25 cellular contexts compared by ENCODE assay signal in the genomic region with DNA sequence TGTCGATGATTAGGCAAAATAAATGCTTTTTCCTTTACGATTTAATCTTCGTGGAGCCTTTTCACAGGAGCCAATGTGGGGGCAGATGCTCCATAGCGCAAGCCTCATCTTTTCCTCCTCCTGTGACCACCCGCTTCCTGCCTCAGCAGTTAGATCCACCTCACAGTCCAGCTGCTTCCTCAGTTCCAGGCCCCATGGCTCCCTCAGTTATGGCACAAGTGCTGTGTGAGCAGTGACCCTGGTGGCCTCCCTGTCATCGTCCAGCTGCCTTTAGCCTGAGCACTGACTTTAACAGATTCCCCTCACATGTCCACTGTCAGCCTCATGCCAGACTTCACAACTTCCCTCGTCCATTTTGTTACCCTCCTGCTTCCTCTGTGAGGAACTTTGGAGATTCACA.
DNase-seq lines count a peak whose midpoint lies in the region; ATAC-seq, FAIRE-seq and TF ChIP-seq lines count a peak whose summit lies in the region.
"Had no signal": no experiment of that assay in that cellular context is flagged by ENCODE, and none has a peak within 500 bp of the region (broad histone marks: within the 10 kb centered on the region; RNA-seq: fewer than 3 reads in every experiment).

No MANE protein-coding gene starts in this region.

- WGBS in H1 (ENCODE audit: extremely low coverage in 1 of 2, insufficient coverage in 1 of 2, insufficient read length in 1 of 2, insufficient replicate concordance in 2 of 2, low coverage in 1 of 2, low lambda C conversion rate in 2 of 2, missing lambda C conversion rate in 1 of 2), 2 experiments, result 95% methylated on average over 7 of the region's 7 CpGs; no CpG with 5 or more reads in 1 of the 2 experiments
- WGBS in neuronal stem cell (ENCODE audit: extremely low coverage in 2 of 2, insufficient read length in 2 of 2, insufficient replicate concordance in 1 of 2), 2 donors, result no CpG with 5 or more reads among the region's 7 CpGs

- H4K20me1 ChIP-seq in DND-41 (ENCODE audit: insufficient read depth, low read length), result no peaks in the 10 kb centered on the region
- no peaks in the 10 kb centered on the region for H4K20me1 ChIP-seq in OCI-LY3 (ENCODE audit: insufficient read depth, low read length)
- no peaks in the 10 kb centered on the region for H4K20me1 ChIP-seq in H1 (replicated peaks in 1 of 2; ENCODE audit: control insufficient read depth in 1 of 2, insufficient read depth in 2 of 2, low read length in 2 of 2)
- H4K20me1 ChIP-seq: BLaER1 had no signal

- H3K4me3 ChIP-seq in DND-41 (ENCODE audit: low read depth in 1 of 2, low read length in 2 of 2), result no peak overlapping the region
- H3K4me3 ChIP-seq in OCI-LY3 (ENCODE audit: low read length), result no peak overlapping the region
- no peak overlapping the region for H3K4me3 ChIP-seq in H1 (ENCODE audit: extremely low read depth in 1 of 4, insufficient read depth in 2 of 4, low read depth in 3 of 4, low read length in 4 of 4)
- no peak overlapping the region for H3K4me3 ChIP-seq in neuronal stem cell (ENCODE audit: low read length in 2 of 2)
- H3K4me3 ChIP-seq: A549, BLaER1, GM12878, HAP-1, Peyer's patch, SJCRH30 had no signal

- ATAC-seq in DND-41 (ENCODE audit: insufficient read depth, low read depth) (peak; percentile 48; the same call in 1 of the 3 replicates), HG03442 (IDR thresholded peaks at IDR 0.05; ENCODE audit: unreplicated experiment) (no peak)
- ATAC-seq: A549, GM12878 had no signal

- H3K9ac ChIP-seq in DND-41 (ENCODE audit: low read depth, low read length), result no peak overlapping the region
- H3K9ac ChIP-seq in OCI-LY3 (ENCODE audit: low read length), result no peak overlapping the region
- H3K9ac ChIP-seq in H1 (replicated peaks in 1 of 4; ENCODE audit: extremely low read depth in 1 of 4, low read depth in 3 of 4, low read length in 3 of 4), result no peak overlapping the region
- no peak overlapping the region for H3K9ac ChIP-seq in neuronal stem cell (ENCODE audit: low read depth, low read length, poor library complexity)
- H3K9ac ChIP-seq: BLaER1, KMS-11 had no signal

- peaks cover 4% of the 10 kb centered on the region for H3K9me3 ChIP-seq in DND-41 (ENCODE audit: insufficient read depth, low read length, severe bottlenecking)
- H3K9me3 ChIP-seq in OCI-LY3 (ENCODE audit: insufficient read depth, low read length), result no peaks in the 10 kb centered on the region
- H3K9me3 ChIP-seq in H1 (ENCODE audit: insufficient read depth in 2 of 2, low read depth in 1 of 2, low read length in 1 of 2), result no peaks in the 10 kb centered on the region
- no peaks in the 10 kb centered on the region for H3K9me3 ChIP-seq in neuronal stem cell (replicated peaks in 1 of 2; ENCODE audit: control insufficient read depth in 2 of 2, insufficient read depth in 1 of 2, low read depth in 1 of 2, low read length in 2 of 2)
- H3K9me3 ChIP-seq: A549, BLaER1, Peyer's patch, SJCRH30 had no signal

- H4K91ac ChIP-seq in H1 (replicated peaks; ENCODE audit: insufficient read length, low read length) (no peak overlapping the region), neuronal stem cell (ENCODE audit: low read depth, low read length, poor library complexity) (no peak overlapping the region)

- no peak for TF ChIP-seq POLR2A in H1 (IDR thresholded peaks at IDR 0.05; ENCODE audit: control extremely low read depth in 1 of 2, low read depth in 2 of 2, low read length in 2 of 2)

- no peak overlapping the region for H3K23ac ChIP-seq in H1 (ENCODE audit: insufficient read length)
- H3K23ac ChIP-seq in neuronal stem cell (ENCODE audit: low read depth, low read length, poor library complexity), result no peak overlapping the region

- H3K27ac ChIP-seq in DND-41 (ENCODE audit: low read length) (no peak overlapping the region), OCI-LY3 (ENCODE audit: low read length) (no peak overlapping the region), H1 (ENCODE audit: low read depth, low read length) (no peak overlapping the region), neuronal stem cell (replicated peaks; ENCODE audit: low read length) (no peak overlapping the region)
- H3K27ac ChIP-seq: A549, BLaER1, KMS-11, Peyer's patch, SJCRH30 had no signal

- TF ChIP-seq EP300 in H1 (IDR thresholded peaks at IDR 0.05; ENCODE audit: borderline replicate concordance in 1 of 2, low read depth in 2 of 2, low read length in 2 of 2), result no peak

- no peak overlapping the region for H3K4ac ChIP-seq in H1 (replicated peaks; ENCODE audit: insufficient read length, low read depth, low read length)
- no peak overlapping the region for H3K4ac ChIP-seq in neuronal stem cell (ENCODE audit: low read length)

- H2BK12ac ChIP-seq in H1 (ENCODE audit: low read depth, low read length) (no peak overlapping the region), neuronal stem cell (ENCODE audit: low read length) (no peak overlapping the region)

- H4K5ac ChIP-seq in H1 (ENCODE audit: insufficient read length, low read depth, low read length), result no peak overlapping the region

- H3K9me3 Mint-ChIP-seq in activated naive CD8-positive, alpha-beta T cell treated with anti-CD3 and anti-CD28 coated beads for 36 hours, result no peaks in the 10 kb centered on the region
- H3K9me3 Mint-ChIP-seq: CD4-positive, alpha-beta T cell had no signal

- TF ChIP-seq RAD21 in H1 (IDR thresholded peaks at IDR 0.05 in 1 of 2, conservative IDR thresholded peaks at IDR 0.05 in 1 of 2; ENCODE audit: low read depth in 2 of 2, low read length in 2 of 2), result no peak

- no peaks in the 10 kb centered on the region for H3K4me1 Mint-ChIP-seq in activated naive CD8-positive, alpha-beta T cell treated with anti-CD3 and anti-CD28 coated beads for 36 hours

- H3K27me3 ChIP-seq in DND-41 (ENCODE audit: insufficient read depth, low read length, poor library complexity), result no peaks in the 10 kb centered on the region
- H3K27me3 ChIP-seq in OCI-LY3 (ENCODE audit: low read depth, low read length), result no peaks in the 10 kb centered on the region
- H3K27me3 ChIP-seq in H1 (replicated peaks in 1 of 4; ENCODE audit: control insufficient read depth in 3 of 4, extremely low read depth in 1 of 4, insufficient read depth in 3 of 4, low read length in 3 of 4), result no peaks in the 10 kb centered on the region
- H3K27me3 ChIP-seq in neuronal stem cell (ENCODE audit: control insufficient read depth in 3 of 3, insufficient read depth in 3 of 3, low read depth in 1 of 3, low read length in 3 of 3), result no peaks in the 10 kb centered on the region
- H3K27me3 ChIP-seq: BLaER1, Peyer's patch, SJCRH30 had no signal

- POLR2A ChIA-PET in H1 (lab: Charles Lee; ENCODE audit: partially characterized antibody), result no interaction called here

- H4K8ac ChIP-seq in H1 (ENCODE audit: extremely low read depth, insufficient read depth, low read length) (no peak overlapping the region), neuronal stem cell (ENCODE audit: low read depth, low read length) (no peak overlapping the region)

- peaks cover 6% of the 10 kb centered on the region for H3K27me3 Mint-ChIP-seq in activated naive CD8-positive, alpha-beta T cell treated with anti-CD3 and anti-CD28 coated beads for 36 hours
- H3K27me3 Mint-ChIP-seq: CD4-positive, alpha-beta T cell had no signal

- no peak overlapping the region for H3K56ac ChIP-seq in H1 (replicated peaks; ENCODE audit: insufficient read length, low read depth, low read length)

- H3K18ac ChIP-seq in H1 (ENCODE audit: extremely low read depth, low read length) (no peak overlapping the region), neuronal stem cell (ENCODE audit: low read length) (no peak overlapping the region)

- TF ChIP-seq CTCF in DND-41 (IDR thresholded peaks at IDR 0.05; ENCODE audit: borderline replicate concordance, extremely low read depth, low read length, poor library complexity, severe bottlenecking) (no peak), OCI-LY3 (IDR thresholded peaks at IDR 0.05; ENCODE audit: low read depth, low read length) (no peak), H1 (IDR thresholded peaks at IDR 0.05; ENCODE audit: control extremely low read depth in 1 of 3, insufficient read depth in 1 of 3, low read depth in 1 of 3, low read length in 3 of 3) (no peak)

- H3K79me2 ChIP-seq in DND-41 (ENCODE audit: insufficient read depth, low read length) (no peaks in the 10 kb centered on the region), OCI-LY3 (ENCODE audit: low read length) (no peaks in the 10 kb centered on the region), H1 (ENCODE audit: control insufficient read depth in 1 of 2, insufficient read depth in 2 of 2, low read length in 2 of 2) (no peaks in the 10 kb centered on the region)

- H3K4me2 ChIP-seq in DND-41 (ENCODE audit: insufficient read depth, low read length), result no peak overlapping the region
- no peak overlapping the region for H3K4me2 ChIP-seq in OCI-LY3 (ENCODE audit: low read length)
- no peak overlapping the region for H3K4me2 ChIP-seq in H1 (ENCODE audit: insufficient read depth in 1 of 2, low read depth in 2 of 2, low read length in 2 of 2)
- H3K4me2 ChIP-seq in neuronal stem cell (ENCODE audit: insufficient read depth, low read length, poor library complexity, severe bottlenecking), result no peak overlapping the region
- H3K4me2 ChIP-seq: A549, BLaER1, KMS-11 had no signal

- H3K4me3 Mint-ChIP-seq in activated naive CD8-positive, alpha-beta T cell treated with anti-CD3 and anti-CD28 coated beads for 36 hours, result no peak overlapping the region
- H3K4me3 Mint-ChIP-seq: CD4-positive, alpha-beta T cell had no signal

- H3K14ac ChIP-seq in H1 (ENCODE audit: insufficient read length), result no peak overlapping the region
- no peak overlapping the region for H3K14ac ChIP-seq in neuronal stem cell (ENCODE audit: low read length)

- no peak overlapping the region for H2BK15ac ChIP-seq in H1 (ENCODE audit: low read length)
- H2BK15ac ChIP-seq in neuronal stem cell (ENCODE audit: low read length), result no peak overlapping the region

- H2BK120ac ChIP-seq in H1 (replicated peaks; ENCODE audit: low read depth, low read length), result no peak overlapping the region
- H2BK120ac ChIP-seq in neuronal stem cell (ENCODE audit: low read depth, low read length), result no peak overlapping the region

- no peaks in the 10 kb centered on the region for H3K23me2 ChIP-seq in H1 (ENCODE audit: low read depth, low read length)

- DNase-seq in DND-41, result no peak
- DNase-seq in H1 (ENCODE audit: low read depth in 1 of 2, low spot score in 2 of 2), result no peak
- no peak for DNase-seq in neuronal stem cell (ENCODE audit: low spot score)
- no peak for DNase-seq in T-helper 9 cell
- DNase-seq in activated naive CD8-positive, alpha-beta T cell treated with anti-CD3 and anti-CD28 coated beads for 36 hours, result no peak
- DNase-seq: CD4-positive, alpha-beta T cell; COR-L47; DMS79 treated with DMSO at 0.1 percent for 48 hours; IMR-90; NCI-H1092 treated with DMSO at 0.1 percent for 48 hours; NCI-H1436 treated with DMSO at 0.1 percent for 48 hours; NCI-H1930; NCI-H510A treated with DMSO at 0.1 percent for 48 hours; NCI-H748 treated with DMSO at 0.1 percent for 48 hours; NK-92 treated with Interleukin-12 subunit alpha and Interleukin-12 subunit beta, amount 100 ng/mL, for 24 hours; Peyer's patch had no signal

- H3K27ac Mint-ChIP-seq in activated naive CD8-positive, alpha-beta T cell treated with anti-CD3 and anti-CD28 coated beads for 36 hours, result no peak overlapping the region
- H3K27ac Mint-ChIP-seq: CD4-positive, alpha-beta T cell had no signal

- H2BK20ac ChIP-seq in H1 (ENCODE audit: low read length), result no peak overlapping the region

- no peaks in the 10 kb centered on the region for H3K36me3 Mint-ChIP-seq in activated naive CD8-positive, alpha-beta T cell treated with anti-CD3 and anti-CD28 coated beads for 36 hours

- H2AFZ ChIP-seq in DND-41 (ENCODE audit: low read depth, low read length), result no peak overlapping the region
- H2AFZ ChIP-seq in OCI-LY3 (ENCODE audit: low read depth, low read length), result peak overlapping the region; percentile 42; the same call in 1 of the 2 replicates
- peak overlapping the region; percentile 93 for H2AFZ ChIP-seq in H1 (ENCODE audit: low read length)
- peak overlapping the region; percentile 68 for H2AFZ ChIP-seq in neuronal stem cell (ENCODE audit: low read length)

- no peaks in the 10 kb centered on the region for H3K36me3 ChIP-seq in DND-41 (ENCODE audit: insufficient read depth, low read length)
- H3K36me3 ChIP-seq in OCI-LY3 (replicated peaks; ENCODE audit: low read depth, low read length), result no peaks in the 10 kb centered on the region
- no peaks in the 10 kb centered on the region for H3K36me3 ChIP-seq in H1 (ENCODE audit: control insufficient read depth in 2 of 4, insufficient read depth in 4 of 4, low read length in 3 of 4)
- H3K36me3 ChIP-seq in neuronal stem cell (replicated peaks in 1 of 2; ENCODE audit: control insufficient read depth in 2 of 2, insufficient read depth in 2 of 2, low read length in 2 of 2), result no peaks in the 10 kb centered on the region
- H3K36me3 ChIP-seq: BLaER1, HAP-1, Peyer's patch, SJCRH30 had no signal

- CTCF ChIA-PET in H1 (lab: Charles Lee; ENCODE audit: partially characterized antibody), result interaction anchor here (1.2 to 1.3 kb wide), 2 partner anchors 21 to 46 kb away, joined by 4 read pairs; no protein-coding TSS in a partner anchor

- no peak for FAIRE-seq in H1 (lab: Jason Lieb, UNC)
- FAIRE-seq: A549, GM12878, HTR-8/SVneo had no signal

- H2AK5ac ChIP-seq in H1 (ENCODE audit: low read depth, low read length) (no peak overlapping the region), neuronal stem cell (ENCODE audit: low read depth, low read length) (no peak overlapping the region)

- peaks cover 12% of the 10 kb centered on the region for H3K4me1 ChIP-seq in DND-41 (ENCODE audit: insufficient read depth, low read length)
- no peaks in the 10 kb centered on the region for H3K4me1 ChIP-seq in OCI-LY3 (ENCODE audit: low read length)
- H3K4me1 ChIP-seq in H1 (replicated peaks in 1 of 4; ENCODE audit: control insufficient read depth in 3 of 4, insufficient read depth in 4 of 4, low read length in 3 of 4), result no peaks in the 10 kb centered on the region
- H3K4me1 ChIP-seq in neuronal stem cell (ENCODE audit: control insufficient read depth in 2 of 2, insufficient read depth in 1 of 2, low read depth in 1 of 2, low read length in 2 of 2), result no peaks in the 10 kb centered on the region
- H3K4me1 ChIP-seq: A549, BLaER1, Peyer's patch, SJCRH30 had no signal

- no peaks in the 10 kb centered on the region for H3K79me1 ChIP-seq in H1 (ENCODE audit: low read depth, low read length)
- H3K79me1 ChIP-seq in neuronal stem cell (ENCODE audit: low read depth, low read length), result no peaks in the 10 kb centered on the region

- H2BK5ac ChIP-seq in H1 (ENCODE audit: low read depth, low read length) (no peak overlapping the region), neuronal stem cell (ENCODE audit: low read length) (no peak overlapping the region)
